ENCODE assay signal across 26 cellular contexts in genomic region chr3:87920549-87920948, GRCh38.
DNase-seq lines count a peak whose midpoint lies in the region; ATAC-seq, FAIRE-seq and TF ChIP-seq lines count a peak whose summit lies in the region.
"Had no signal": no experiment of that assay in that cellular context is flagged by ENCODE, and none has a peak within 500 bp of the region (broad histone marks: within the 10 kb centered on the region; RNA-seq: fewer than 3 reads in every experiment).

No MANE protein-coding gene starts in this region.

- ATAC-seq in GM18868 (IDR thresholded peaks at IDR 0.05; ENCODE audit: unreplicated experiment) (peak; percentile 47), HG02798 (IDR thresholded peaks at IDR 0.05; ENCODE audit: poor library complexity, unreplicated experiment) (peak; percentile 41), HG03565 (IDR thresholded peaks at IDR 0.05; ENCODE audit: unreplicated experiment) (peak; percentile 41), GM18870 (IDR thresholded peaks at IDR 0.05; ENCODE audit: unreplicated experiment) (no peak)
- ATAC-seq: A549 had no signal

- FAIRE-seq in GM12891 (lab: Jason Lieb, UNC) (no peak), urothelium cell line (lab: Jason Lieb, UNC) (no peak)
- FAIRE-seq: A549, GM12892, GM18507, GM19239 had no signal

- no peak for TF ChIP-seq POLR2A in GM12891 (IDR thresholded peaks at IDR 0.05; ENCODE audit: low read depth, low read length)

- no peak for DNase-seq in GM12891 (ENCODE audit: insufficient read length, low spot score)
- DNase-seq in activated CD4-positive, alpha-beta T cell treated with anti-CD3 and anti-CD28 coated beads for 4 hours, result no peak
- no peak for DNase-seq in dedifferentiated amniotic fluid mesenchymal stem cell (ENCODE audit: extremely low spot score)
- no peak for DNase-seq in urothelium cell line (ENCODE audit: low spot score)
- DNase-seq: AML-193; BE2C; C1 segment of cervical spinal cord; CD4-positive, alpha-beta memory T cell; CD4-positive, CD25-positive, alpha-beta regulatory T cell; CD8-positive, alpha-beta memory T cell; COR-L47; DMS 273 treated with DMSO at 0.1 percent for 48 hours; DMS153; DMS53; DMS79; DND-41; EL; GDM1 had no signal

TF ChIP-seq in GM12891, 5 proteins besides CTCF, POLR2A, EP300 and RAD21:
- TF ChIP-seq POU2F2 (IDR thresholded peaks at IDR 0.05; ENCODE audit: low read depth, low read length), result no peak
- TF ChIP-seq TAF1 (IDR thresholded peaks at IDR 0.05; ENCODE audit: low read depth, low read length), result no peak
- peak; percentile 56 for TF ChIP-seq SPI1 (IDR thresholded peaks at IDR 0.05; ENCODE audit: low read depth, low read length)
